In the genomic region with DNA sequence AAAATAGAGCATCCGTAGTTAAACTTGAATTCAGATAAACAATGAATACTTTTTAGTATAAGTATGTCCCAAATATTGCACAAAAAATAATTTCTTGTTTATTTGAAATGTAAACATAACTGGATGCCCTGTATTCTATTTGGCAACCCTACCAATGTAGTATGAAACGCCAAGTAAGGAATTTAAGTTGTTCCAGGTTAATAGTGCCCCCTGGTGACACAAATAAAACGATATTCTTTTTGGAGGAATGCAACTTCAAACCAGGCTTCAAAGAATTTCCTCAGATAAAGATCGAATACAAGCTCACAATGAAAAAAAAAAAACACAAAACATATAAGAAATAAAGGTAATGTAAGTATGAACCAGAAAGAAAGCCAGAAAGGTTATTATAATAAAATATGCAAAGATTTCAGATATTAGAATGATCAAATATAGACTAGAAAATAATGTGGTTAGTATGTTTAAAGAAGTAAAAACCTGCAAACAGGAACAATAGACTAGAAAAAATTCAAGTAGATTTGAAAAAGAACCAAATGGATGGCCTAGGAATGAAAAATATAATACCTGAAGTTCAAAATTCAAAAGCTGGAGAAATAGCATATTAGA, we compare ENCODE assay signal across 7 cellular contexts. TPM values are rescaled to one million over a fixed set of nuclear protein-coding genes. Genes with fewer than 3 reads are reported as not detected.
DNase-seq lines count a peak whose midpoint lies in the region; ATAC-seq and TF ChIP-seq lines count a peak whose summit lies in the region.

No MANE protein-coding gene starts in this region.

- no peaks in the 10 kb centered on the region for H3K27me3 Mint-ChIP-seq in WTC11 (ENCODE audit: low read depth)

- no peak overlapping the region for H3K27ac Mint-ChIP-seq in WTC11

- ATAC-seq in WTC11: no peak
- no peak for ATAC-seq in HG03460 (IDR thresholded peaks at IDR 0.05; ENCODE audit: unreplicated experiment)
- no peak for ATAC-seq in HG03045 (IDR thresholded peaks at IDR 0.05; ENCODE audit: unreplicated experiment)

- POLR2A ChIA-PET in WTC11 (lab: Charles Lee): no interaction called here

- DNase-seq in ELR (ENCODE audit: low read depth) (peak; percentile 76), HT1080 (ENCODE audit: low read depth) (peak; percentile 45), WTC11 (ENCODE audit: low spot score) (no peak), iris pigment epithelial cell (ENCODE audit: low read depth) (peak; percentile 67)
- DNase-seq in effector CD4-positive, alpha-beta T cell: no peak

- CTCF ChIA-PET in WTC11 (lab: Charles Lee): interaction anchor here (0.6 to 2.8 kb wide), 15 partner anchors 34 to 511 kb away, joined by 3 to 40 read pairs (median 4); partner anchors contain the start of gene MED23

- TF ChIP-seq CTCF in WTC11 (IDR thresholded peaks at IDR 0.05): 0 out of 2 replicates have a peak, but pooled peaks have one; percentile 25

- H3K4me3 Mint-ChIP-seq in WTC11: no peak overlapping the region

- H3K4me1 Mint-ChIP-seq in WTC11: peaks cover under 1% of the 10 kb centered on the region

- H3K36me3 Mint-ChIP-seq in WTC11: peaks cover 2% of the 10 kb centered on the region; the same call in 1 of the 2 replicates

- H3K9me3 Mint-ChIP-seq in WTC11: peaks cover 13% of the 10 kb centered on the region

TF ChIP-seq in WTC11, 78 proteins besides CTCF, POLR2A, EP300 and RAD21:
- TF ChIP-seq IRF2 (CRISPR knock-in tag; IDR thresholded peaks at IDR 0.05; ENCODE audit: borderline replicate concordance, low read depth) (no peak), ZNF121 (CRISPR knock-in tag; IDR thresholded peaks at IDR 0.05) (no peak), FOXK1 (CRISPR knock-in tag; IDR thresholded peaks at IDR 0.05) (no peak), GRHL2 (CRISPR knock-in tag; IDR thresholded peaks at IDR 0.05; ENCODE audit: insufficient replicate concordance, severe bottlenecking) (no peak), GTF2I (CRISPR knock-in tag; conservative IDR thresholded peaks at IDR 0.05) (no peak), ZNF396 (CRISPR knock-in tag; IDR thresholded peaks at IDR 0.05; ENCODE audit: borderline replicate concordance) (no peak), MAX (CRISPR knock-in tag; IDR thresholded peaks at IDR 0.05) (no peak), NFYB (CRISPR knock-in tag; conservative IDR thresholded peaks at IDR 0.05; ENCODE audit: low read depth) (no peak), NR3C1 (CRISPR knock-in tag; conservative IDR thresholded peaks at IDR 0.05; ENCODE audit: low read depth) (no peak), NR2C2 (CRISPR knock-in tag; IDR thresholded peaks at IDR 0.05) (no peak), GABPB1 (CRISPR knock-in tag; IDR thresholded peaks at IDR 0.05) (no peak), KAT7 (CRISPR knock-in tag; IDR thresholded peaks at IDR 0.05; ENCODE audit: borderline replicate concordance) (no peak), ESRRA (CRISPR knock-in tag; IDR thresholded peaks at IDR 0.05; ENCODE audit: borderline replicate concordance) (no peak), HMGA2 (CRISPR knock-in tag; IDR thresholded peaks at IDR 0.05) (no peak), E2F4 (CRISPR knock-in tag; IDR thresholded peaks at IDR 0.05; ENCODE audit: borderline replicate concordance, low read depth) (no peak)
- TF ChIP-seq, protein P1, sequence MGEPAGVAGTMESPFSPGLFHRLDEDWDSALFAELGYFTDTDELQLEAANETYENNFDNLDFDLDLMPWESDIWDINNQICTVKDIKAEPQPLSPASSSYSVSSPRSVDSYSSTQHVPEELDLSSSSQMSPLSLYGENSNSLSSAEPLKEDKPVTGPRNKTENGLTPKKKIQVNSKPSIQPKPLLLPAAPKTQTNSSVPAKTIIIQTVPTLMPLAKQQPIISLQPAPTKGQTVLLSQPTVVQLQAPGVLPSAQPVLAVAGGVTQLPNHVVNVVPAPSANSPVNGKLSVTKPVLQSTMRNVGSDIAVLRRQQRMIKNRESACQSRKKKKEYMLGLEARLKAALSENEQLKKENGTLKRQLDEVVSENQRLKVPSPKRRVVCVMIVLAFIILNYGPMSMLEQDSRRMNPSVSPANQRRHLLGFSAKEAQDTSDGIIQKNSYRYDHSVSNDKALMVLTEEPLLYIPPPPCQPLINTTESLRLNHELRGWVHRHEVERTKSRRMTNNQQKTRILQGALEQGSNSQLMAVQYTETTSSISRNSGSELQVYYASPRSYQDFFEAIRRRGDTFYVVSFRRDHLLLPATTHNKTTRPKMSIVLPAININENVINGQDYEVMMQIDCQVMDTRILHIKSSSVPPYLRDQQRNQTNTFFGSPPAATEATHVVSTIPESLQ (CRISPR knock-in tag; IDR thresholded peaks at IDR 0.05): no peak
- TF ChIP-seq, protein P2, sequence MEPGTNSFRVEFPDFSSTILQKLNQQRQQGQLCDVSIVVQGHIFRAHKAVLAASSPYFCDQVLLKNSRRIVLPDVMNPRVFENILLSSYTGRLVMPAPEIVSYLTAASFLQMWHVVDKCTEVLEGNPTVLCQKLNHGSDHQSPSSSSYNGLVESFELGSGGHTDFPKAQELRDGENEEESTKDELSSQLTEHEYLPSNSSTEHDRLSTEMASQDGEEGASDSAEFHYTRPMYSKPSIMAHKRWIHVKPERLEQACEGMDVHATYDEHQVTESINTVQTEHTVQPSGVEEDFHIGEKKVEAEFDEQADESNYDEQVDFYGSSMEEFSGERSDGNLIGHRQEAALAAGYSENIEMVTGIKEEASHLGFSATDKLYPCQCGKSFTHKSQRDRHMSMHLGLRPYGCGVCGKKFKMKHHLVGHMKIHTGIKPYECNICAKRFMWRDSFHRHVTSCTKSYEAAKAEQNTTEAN (CRISPR knock-in tag; IDR thresholded peaks at IDR 0.05): no peak

RNA-seq across cellular contexts. Expression of gene AKAP7, which starts 18.4 kb away (rescaled TPM):
- total RNA-seq in HT1080 (2014; rRNA removed; shearing (Covaris generic)): 3.8 and 9.6 TPM in 2 replicates
- polyA plus RNA-seq in HT1080 (2015; cell fraction: cytosol; rRNA removed): 9.6 and 10.7 TPM in 2 replicates
- 3.5 and 3.9 TPM in 2 replicates for polyA plus RNA-seq in HT1080 (2015; cell fraction: nucleus; rRNA removed)
- 10.9 to 14.0 TPM (median 13.0 TPM) in 3 replicates for total RNA-seq in WTC11 (2021)

RNA-seq across cellular contexts. Expression of gene EPB41L2, which starts 53.8 kb away (rescaled TPM):
- 17.7 and 32.5 TPM in 2 replicates for total RNA-seq in HT1080 (2014; rRNA removed; shearing (Covaris generic))
- 51.8 and 67.6 TPM in 2 replicates for polyA plus RNA-seq in HT1080 (2015; cell fraction: cytosol; rRNA removed)
- polyA plus RNA-seq in HT1080 (2015; cell fraction: nucleus; rRNA removed): 159 and 177 TPM in 2 replicates
- total RNA-seq in WTC11 (2021): 101 to 106 TPM (median 106 TPM) in 3 replicates

Comparison
In these comparisons a context has a peak if more than half of its experiments do, and no peak if none do; other contexts are left out.
1. DNase-seq: peak in ELR (single experiment), HT1080 (single experiment) and iris pigment epithelial cell (single experiment); none in WTC11 (single experiment) and effector CD4-positive, alpha-beta T cell (single experiment).